In the genomic region with DNA sequence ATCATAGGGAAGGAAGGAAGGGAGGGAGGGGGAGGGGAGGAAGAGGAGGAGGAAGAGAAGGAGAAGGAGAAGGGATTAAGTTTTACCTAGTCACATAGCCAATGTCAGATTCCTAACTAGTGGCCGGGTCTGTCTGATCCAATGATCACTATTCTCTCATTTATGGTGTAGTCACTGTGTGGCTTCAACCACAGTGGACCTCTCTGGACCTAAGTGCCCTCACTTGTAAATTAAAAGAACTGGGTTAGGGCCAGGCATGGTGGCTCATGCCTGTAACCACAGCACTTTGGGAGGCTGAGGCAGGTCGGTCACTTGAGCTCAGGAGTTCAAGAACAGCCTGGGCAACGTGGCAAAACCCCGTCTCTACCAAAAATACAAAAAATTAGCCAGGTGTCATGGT, we compare ENCODE assay signal across 2 cellular contexts.
TF ChIP-seq lines count a peak whose summit lies in the region.

No MANE protein-coding gene starts in this region.

TF ChIP-seq in HEK293, 187 proteins besides CTCF, POLR2A, EP300 and RAD21:
- TF ChIP-seq ZNF10 (tag by site-specific recombination; IDR thresholded peaks at IDR 0.05) (peak; percentile 86), ZSCAN30 (tag by site-specific recombination; IDR thresholded peaks at IDR 0.05) (no peak), ZNF114 (tag by site-specific recombination; IDR thresholded peaks at IDR 0.05) (no peak), ZBTB1 (tag by site-specific recombination; IDR thresholded peaks at IDR 0.05) (no peak)

TF ChIP-seq in K562, 482 proteins besides CTCF, POLR2A, EP300 and RAD21:
- TF ChIP-seq TGIF2 (CRISPR knock-in tag; IDR thresholded peaks at IDR 0.05) (no peak), SMARCA4 (IDR thresholded peaks at IDR 0.05) (no peak), PRPF4 (IDR thresholded peaks at IDR 0.05; ENCODE audit: insufficient read depth, low read depth, low read length, poor library complexity, severe bottlenecking) (no peak), KDM1A (IDR thresholded peaks at IDR 0.05) (peak in 1 of 2 experiments; percentile 51; a peak in 1 of 4 replicates), CEBPG (CRISPR knock-in tag; IDR thresholded peaks at IDR 0.05) (no peak), CEBPG (tag; conservative IDR thresholded peaks at IDR 0.05 in 1 of 2, IDR thresholded peaks at IDR 0.05 in 1 of 2) (no peak)
- TF ChIP-seq, protein P1, sequence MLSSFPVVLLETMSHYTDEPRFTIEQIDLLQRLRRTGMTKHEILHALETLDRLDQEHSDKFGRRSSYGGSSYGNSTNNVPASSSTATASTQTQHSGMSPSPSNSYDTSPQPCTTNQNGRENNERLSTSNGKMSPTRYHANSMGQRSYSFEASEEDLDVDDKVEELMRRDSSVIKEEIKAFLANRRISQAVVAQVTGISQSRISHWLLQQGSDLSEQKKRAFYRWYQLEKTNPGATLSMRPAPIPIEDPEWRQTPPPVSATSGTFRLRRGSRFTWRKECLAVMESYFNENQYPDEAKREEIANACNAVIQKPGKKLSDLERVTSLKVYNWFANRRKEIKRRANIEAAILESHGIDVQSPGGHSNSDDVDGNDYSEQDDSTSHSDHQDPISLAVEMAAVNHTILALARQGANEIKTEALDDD (IDR thresholded peaks at IDR 0.05) = peak; percentile 14; the same call in 1 of the 2 replicates
